Comparison of ENCODE assay signal across 21 cellular contexts in the genomic region with DNA sequence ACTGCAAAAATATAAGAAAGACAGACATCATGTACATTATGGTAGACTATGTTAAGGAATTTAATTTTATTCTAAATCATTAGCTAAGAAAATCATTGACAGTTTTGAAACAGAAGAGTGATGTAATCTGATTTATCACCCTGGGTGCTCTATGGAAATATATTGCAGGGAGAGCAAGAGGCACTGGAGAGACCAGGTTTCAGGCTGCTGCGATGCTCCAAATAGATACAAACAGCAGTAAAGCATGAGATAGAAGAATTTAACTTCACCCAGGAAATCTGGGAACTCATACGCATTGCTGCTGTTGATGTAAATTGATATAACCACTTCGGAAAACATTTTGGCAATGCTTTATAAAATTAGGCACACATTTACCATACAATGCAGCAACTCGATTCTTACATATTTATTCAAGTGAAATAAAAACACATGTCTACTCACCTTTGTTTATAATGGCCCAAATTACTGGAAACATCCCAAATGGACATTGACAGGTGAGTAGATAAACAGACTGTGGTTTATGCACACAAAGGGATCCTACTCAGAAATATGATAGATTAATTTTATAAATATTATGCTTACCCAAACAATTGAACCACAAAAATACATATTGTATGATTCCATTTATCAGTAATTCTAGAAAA.
"Had no signal": no experiment of that assay in that cellular context is flagged by ENCODE, and none has a peak within 500 bp of the region (broad histone marks: within the 10 kb centered on the region; RNA-seq: fewer than 3 reads in every experiment).

No MANE protein-coding gene starts in this region.

- H3K27me3 Mint-ChIP-seq: activated CD8-positive, alpha-beta T cell treated with anti-CD3 and anti-CD28 coated beads for 36 hours; stimulated activated naive CD8-positive, alpha-beta T cell treated with anti-CD3 and anti-CD28 coated beads, Interleukin-15, Interleukin-2, amounts not matched to agents 100 ng/mL and 50 ng/mL, for 24 hours had no signal

- H3K4me3 Mint-ChIP-seq: activated CD8-positive, alpha-beta T cell treated with anti-CD3 and anti-CD28 coated beads for 36 hours; activated T-cell treated with anti-CD3 and anti-CD28 coated beads, Interleukin-2, amount 50 U/mL, for 4 hours; endodermal cell; naive thymus-derived CD4-positive, alpha-beta T cell; stimulated activated naive CD8-positive, alpha-beta T cell treated with anti-CD3 and anti-CD28 coated beads, Interleukin-15, Interleukin-2, amounts not matched to agents 100 ng/mL and 50 ng/mL, for 24 hours; WTC11 had no signal

- H3K9me3 Mint-ChIP-seq: activated T-cell treated with anti-CD3 and anti-CD28 coated beads, Interleukin-2, amount 50 U/mL, for 4 hours; endodermal cell; stimulated activated naive CD8-positive, alpha-beta T cell treated with anti-CD3 and anti-CD28 coated beads, Interleukin-15, Interleukin-2, amounts not matched to agents 100 ng/mL and 50 ng/mL, for 24 hours; WTC11 had no signal

- H3K4me3 ChIP-seq: cardiac muscle cell, dorsolateral prefrontal cortex, gastroesophageal sphincter, left lung, mucosa of descending colon, ovary, spleen, suprapubic skin had no signal

- H3K27ac ChIP-seq: cardiac muscle cell, dorsolateral prefrontal cortex, gastroesophageal sphincter, left lung, ovary, spleen, suprapubic skin had no signal

- H3K27ac Mint-ChIP-seq: activated CD8-positive, alpha-beta T cell treated with anti-CD3 and anti-CD28 coated beads for 36 hours; activated naive CD4-positive, alpha-beta T cell treated with anti-CD3 and anti-CD28 coated beads, Interleukin-2, amount 50 U/mL, for 72 hours; endodermal cell; naive thymus-derived CD4-positive, alpha-beta T cell; stimulated activated naive CD8-positive, alpha-beta T cell treated with anti-CD3 and anti-CD28 coated beads, Interleukin-15, Interleukin-2, amounts not matched to agents 100 ng/mL and 50 ng/mL, for 24 hours; WTC11 had no signal

- H3K9me3 ChIP-seq: gastroesophageal sphincter, left lung, ovary, spleen, suprapubic skin had no signal

- DNase-seq: activated CD4-positive, alpha-beta T cell treated with anti-CD3 and anti-CD28 coated beads for 4 hours; activated CD8-positive, alpha-beta T cell treated with anti-CD3 and anti-CD28 coated beads for 36 hours; activated effector memory CD4-positive, alpha-beta T cell treated with anti-CD3 and anti-CD28 coated beads, Interleukin-2, amount 50 U/mL, for 16 hours; activated T-cell treated with anti-CD3 and anti-CD28 coated beads, Interleukin-2, amount 50 U/mL, for 4 hours; dorsolateral prefrontal cortex; endodermal cell; erythroblast; left lung; mucosa of descending colon; naive thymus-derived CD4-positive, alpha-beta T cell; ovary; spleen; trophoblast cell had no signal

- H3K4me1 ChIP-seq: gastroesophageal sphincter, left lung, spleen, suprapubic skin had no signal

- H3K36me3 ChIP-seq: cardiac muscle cell, gastroesophageal sphincter, left lung, ovary, spleen, suprapubic skin had no signal

- FAIRE-seq: TTC549 had no signal

- ATAC-seq: activated CD8-positive, alpha-beta T cell treated with anti-CD3 and anti-CD28 coated beads for 36 hours; activated naive CD4-positive, alpha-beta T cell treated with anti-CD3 and anti-CD28 coated beads, Interleukin-2, amount 50 U/mL, for 72 hours; activated T-cell treated with anti-CD3 and anti-CD28 coated beads, Interleukin-2, amount 50 U/mL, for 4 hours; gastroesophageal sphincter; left lung; mucosa of descending colon; naive thymus-derived CD4-positive, alpha-beta T cell; sciatic nerve; WTC11 had no signal

- H3K27me3 ChIP-seq: cardiac muscle cell, dorsolateral prefrontal cortex, gastroesophageal sphincter, left lung, ovary, spleen, suprapubic skin had no signal

- H3K36me3 Mint-ChIP-seq: activated naive CD4-positive, alpha-beta T cell treated with anti-CD3 and anti-CD28 coated beads, Interleukin-2, amount 50 U/mL, for 72 hours; naive thymus-derived CD4-positive, alpha-beta T cell; WTC11 had no signal

- H3K4me1 Mint-ChIP-seq: endodermal cell; naive thymus-derived CD4-positive, alpha-beta T cell; WTC11 had no signal
